22 cellular contexts compared by ENCODE assay signal in the genomic region with DNA sequence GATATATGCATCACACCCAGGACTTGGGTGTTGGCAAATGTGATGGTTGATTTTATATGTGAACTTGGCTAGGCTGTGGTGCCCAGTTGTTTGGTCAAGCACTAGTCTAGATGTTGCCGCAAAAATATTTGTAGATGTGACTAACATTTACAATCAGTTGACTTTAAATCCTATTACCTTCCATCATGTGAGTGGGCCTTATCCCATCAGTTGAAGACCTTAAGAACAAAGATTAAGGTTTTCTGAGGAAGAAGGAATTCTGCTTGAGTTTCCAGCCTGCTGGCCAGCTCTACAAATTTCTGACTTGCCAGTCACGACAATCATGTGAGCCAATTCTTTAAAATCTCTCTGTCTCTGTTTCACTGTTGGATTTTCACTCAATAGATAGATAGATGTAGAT. TPM values are rescaled to one million over a fixed set of nuclear protein-coding genes. Genes with fewer than 3 reads are reported as not detected.
DNase-seq lines count a peak whose midpoint lies in the region; ATAC-seq and TF ChIP-seq lines count a peak whose summit lies in the region.
"Had no signal": no experiment of that assay in that cellular context is flagged by ENCODE, and none has a peak within 500 bp of the region (broad histone marks: within the 10 kb centered on the region; RNA-seq: fewer than 3 reads in every experiment).

No MANE protein-coding gene starts in this region.

- H3K27ac Mint-ChIP-seq in activated naive CD4-positive, alpha-beta T cell treated with anti-CD3 and anti-CD28 coated beads, Interleukin-2, amount 50 U/mL, for 72 hours, result no peak overlapping the region
- H3K27ac Mint-ChIP-seq: CD14-positive monocyte; CD4-positive, alpha-beta T cell had no signal

- DNase-seq in NCI-H82 (lab: John Stamatoyannopoulos, UW) (peak; percentile 36), NCI-H82 treated with DMSO at 0.1 percent for 48 hours (lab: John Stamatoyannopoulos, UW; ENCODE audit: unreplicated experiment) (no peak), dorsolateral prefrontal cortex (no peak), superior temporal gyrus (ENCODE audit: extremely low spot score) (peak; percentile 11), tibial nerve (ENCODE audit: low spot score in 2 of 2) (no peak)
- no peak for DNase-seq in activated naive CD4-positive, alpha-beta T cell treated with anti-CD3 and anti-CD28 coated beads, Interleukin-2, amount 50 U/mL, for 72 hours (ENCODE audit: low spot score in 2 of 2)
- DNase-seq: BE2C; CD4-positive, alpha-beta T cell; CD8-positive, alpha-beta memory T cell; DMS 273 treated with DMSO at 0.1 percent for 48 hours; DMS53; DMS79 treated with DMSO at 0.1 percent for 48 hours; GF-D8; GOT3 had no signal

- H3K4me1 ChIP-seq in tibial nerve, result no peaks in the 10 kb centered on the region
- H3K4me1 ChIP-seq: BE2C had no signal

- TF ChIP-seq CTCF in VCaP (conservative IDR thresholded peaks at IDR 0.05) (no peak), dorsolateral prefrontal cortex (IDR thresholded peaks at IDR 0.05 in 54 of 56, conservative IDR thresholded peaks at IDR 0.05 in 2 of 56; ENCODE audit: low read depth in 1 of 56, partially characterized antibody in 56 of 56) (no peak), tibial nerve (IDR thresholded peaks at IDR 0.05) (no peak)

- intact Hi-C loops in dorsolateral prefrontal cortex (cut with DNase I), result no loop called here

- H3K27me3 ChIP-seq in dorsolateral prefrontal cortex (no peaks in the 10 kb centered on the region), tibial nerve (no peaks in the 10 kb centered on the region)
- H3K27me3 ChIP-seq: BE2C; BLaER1 treated with 17β-estradiol and CSF1 and Interleukin-3, amounts not matched to agents 10 nM and 100 nM had no signal

- H3K9me3 ChIP-seq in tibial nerve, result no peaks in the 10 kb centered on the region
- H3K9me3 ChIP-seq: BE2C, HAP-1 had no signal

- peak overlapping the region; percentile 6; the same call in 1 of the 2 replicates for H3K27ac ChIP-seq in VCaP
- peak overlapping the region in 32 of 59 donors; percentile 1 to 78 (median 44) for H3K27ac ChIP-seq in dorsolateral prefrontal cortex
- H3K27ac ChIP-seq in tibial nerve, result no peak overlapping the region
- H3K27ac ChIP-seq: 22Rv1; BLaER1 treated with 17β-estradiol and CSF1 and Interleukin-3, amounts not matched to agents 10 nM and 100 nM had no signal

- H3K36me3 Mint-ChIP-seq in activated naive CD4-positive, alpha-beta T cell treated with anti-CD3 and anti-CD28 coated beads, Interleukin-2, amount 50 U/mL, for 72 hours, result no peaks in the 10 kb centered on the region
- H3K36me3 Mint-ChIP-seq: CD14-positive monocyte had no signal

- H3K36me3 ChIP-seq in tibial nerve, result no peaks in the 10 kb centered on the region
- H3K36me3 ChIP-seq: BE2C, HAP-1 had no signal

- no peak for ATAC-seq in HG03097 (IDR thresholded peaks at IDR 0.05; ENCODE audit: low FRiP score, unreplicated experiment)
- no peak for ATAC-seq in activated naive CD4-positive, alpha-beta T cell treated with anti-CD3 and anti-CD28 coated beads, Interleukin-2, amount 50 U/mL, for 72 hours

- H3K9me3 Mint-ChIP-seq in activated naive CD4-positive, alpha-beta T cell treated with anti-CD3 and anti-CD28 coated beads, Interleukin-2, amount 50 U/mL, for 72 hours, result no peaks in the 10 kb centered on the region
- H3K9me3 Mint-ChIP-seq: CD4-positive, alpha-beta T cell; CD8-positive, alpha-beta memory T cell had no signal

- no peak overlapping the region for H3K4me3 ChIP-seq in dorsolateral prefrontal cortex
- H3K4me3 ChIP-seq in tibial nerve, result no peak overlapping the region
- H3K4me3 ChIP-seq: BLaER1 treated with 17β-estradiol and CSF1 and Interleukin-3, amounts not matched to agents 10 nM and 100 nM; HAP-1 had no signal

- WGBS in tibial nerve, 2 donors, result 93 to 95% methylated on average over 2 of the region's 2 CpGs

- TF ChIP-seq POLR2A in tibial nerve (IDR thresholded peaks at IDR 0.05), result no peak

- TF ChIP-seq EP300 in tibial nerve (IDR thresholded peaks at IDR 0.05), result no peak

RNA-seq across cellular contexts. Expression of a gene that starts 20.3 kb away (rescaled TPM):
- total RNA-seq in dorsolateral prefrontal cortex (100 to 1,000 TPM in 23 of 120 experiments, 10 to 100 TPM in 97; 24.7 to 129 (median 84.4) TPM), tibial nerve (10 to 100 TPM in 1 of 4 donors, 1 to 10 TPM in 3; 6.9 to 11.7 (median 9.0) TPM)
- 1 to 10 TPM in 1 of 2 donors, under 1 TPM in 1; 0.34 to 1.2 TPM for total RNA-seq in activated naive CD4-positive, alpha-beta T cell treated with anti-CD3 and anti-CD28 coated beads, Interleukin-2, amount 50 U/mL, for 72 hours
- total RNA-seq: G401 had no signal

RNA-seq across cellular contexts. Expression of a gene that starts 30.9 kb away (rescaled TPM):
- total RNA-seq in dorsolateral prefrontal cortex (1 to 10 TPM in 1 of 120 experiments, under 1 TPM in 3, not detected in 116; 0.53 to 1.1 (median 0.79) TPM), tibial nerve (not detected)
- not detected for total RNA-seq in activated naive CD4-positive, alpha-beta T cell treated with anti-CD3 and anti-CD28 coated beads, Interleukin-2, amount 50 U/mL, for 72 hours
- total RNA-seq: CD4-positive, alpha-beta T cell; CD8-positive, alpha-beta memory T cell; Daoy; G401 had no signal

Comparison
In these comparisons a context has a peak if more than half of its experiments do, and no peak if none do; other contexts are left out.
1. DNase-seq: peak in NCI-H82 (single experiment) and superior temporal gyrus (single experiment); none in NCI-H82 treated with DMSO at 0.1 percent for 48 hours (single experiment), dorsolateral prefrontal cortex (0 of 10), tibial nerve (0 of 2) and activated naive CD4-positive, alpha-beta T cell treated with anti-CD3 and anti-CD28 coated beads, Interleukin-2, amount 50 U/mL, for 72 hours (0 of 2).
2. H3K27ac ChIP-seq: peak in VCaP (single experiment) and dorsolateral prefrontal cortex (32 of 59); none in tibial nerve (0 of 4).